32 cellular contexts compared by ENCODE assay signal in genomic region chr12:123764109-123764508, GRCh38. TPM values are rescaled to one million over a fixed set of nuclear protein-coding genes. Genes with fewer than 3 reads are reported as not detected.
"Had no signal": no experiment of that assay in that cellular context is flagged by ENCODE, and none has a peak within 500 bp of the region (broad histone marks: within the 10 kb centered on the region; RNA-seq: fewer than 3 reads in every experiment).

No MANE protein-coding gene starts in this region.

- H3K27ac Mint-ChIP-seq: activated CD4-positive, alpha-beta memory T cell treated with anti-CD3 and anti-CD28 coated beads for 36 hours; activated CD4-positive, alpha-beta T cell treated with anti-CD3 and anti-CD28 coated beads for 36 hours; activated CD4-positive, alpha-beta T cell treated with anti-CD3 and anti-CD28 coated beads, Interleukin-2, amount 10 ng/mL, durations not matched to agents 24 days and 14 days; activated CD8-positive, alpha-beta memory T cell treated with anti-CD3 and anti-CD28 coated beads, Interleukin-2, amount 10 ng/mL, durations not matched to agents 7 days and 5 days; activated CD8-positive, alpha-beta T cell treated with anti-CD3 and anti-CD28 coated beads, Interleukin-2, amount 10 ng/mL, durations not matched to agents 7 days and 5 days; activated naive CD4-positive, alpha-beta T cell treated with anti-CD3 and anti-CD28 coated beads for 36 hours; activated naive CD4-positive, alpha-beta T cell treated with anti-CD3 and anti-CD28 coated beads, Interleukin-2, amount 50 U/mL, for 24 hours; activated naive CD8-positive, alpha-beta T cell treated with anti-CD3 and anti-CD28 coated beads for 36 hours; activated naive CD8-positive, alpha-beta T cell treated with anti-CD3 and anti-CD28 coated beads, Interleukin-2, amount 50 U/mL, for 24 hours; activated T-helper 1 cell treated with anti-CD3 and anti-CD28 coated beads, Interleukin-12 subunit alpha, Interleukin-12 subunit beta, Interleukin-2, Interleukin-4 antibody, amounts not matched to agents 30 ng/mL and 10 ng/mL and 1 ng/mL, durations not matched to agents 14 hours and 24 hours and 36 hours; activated T-helper 2 cell treated with anti-CD3 and anti-CD28 coated beads, Interferon-gamma antibody, Interleukin-2, Interleukin-4, amounts not matched to agents 10 μg/mL and 5 μg/mL and 100 μg/mL, durations not matched to agents 14 hours and 24 hours and 36 hours; effector memory CD8-positive, alpha-beta T cell had no signal

- DNase-seq: activated CD4-positive, alpha-beta memory T cell treated with anti-CD3 and anti-CD28 coated beads for 36 hours; activated CD4-positive, alpha-beta T cell treated with anti-CD3 and anti-CD28 coated beads for 36 hours; activated CD4-positive, alpha-beta T cell treated with anti-CD3 and anti-CD28 coated beads, Interleukin-2, amount 10 ng/mL, durations not matched to agents 24 days and 14 days; activated CD4-positive, CD25-positive, alpha-beta regulatory T cell; activated CD4-positive, CD25-positive, alpha-beta regulatory T cell treated with anti-CD3 and anti-CD28 coated beads, Interleukin-2, amount 50 U/mL, for 72 hours; activated CD8-positive, alpha-beta memory T cell treated with anti-CD3 and anti-CD28 coated beads, Interleukin-2, amount 10 ng/mL, durations not matched to agents 7 days and 5 days; activated CD8-positive, alpha-beta memory T cell treated with anti-CD3 and anti-CD28 coated beads, Interleukin-2, amount 50 U/mL, for 4 hours; activated CD8-positive, alpha-beta T cell treated with anti-CD3 and anti-CD28 coated beads, Interleukin-2, amount 10 ng/mL, durations not matched to agents 7 days and 5 days; activated effector memory CD4-positive, alpha-beta T cell treated with anti-CD3 and anti-CD28 coated beads, Interleukin-2, amount 50 U/mL, for 16 hours; activated naive CD4-positive, alpha-beta T cell treated with anti-CD3 and anti-CD28 coated beads for 36 hours; activated naive CD8-positive, alpha-beta T cell treated with anti-CD3 and anti-CD28 coated beads for 36 hours; activated naive CD8-positive, alpha-beta T cell treated with anti-CD3 and anti-CD28 coated beads, Interleukin-2, amount 50 U/mL, for 24 hours; activated T-cell treated with anti-CD3 and anti-CD28 coated beads, Interleukin-2, amount 50 U/mL, for 1 hour; activated T-cell treated with anti-CD3 and anti-CD28 coated beads, Interleukin-2, amount 50 U/mL, for 48 hours; adrenal gland; amygdala; aorta; body of pancreas; caudate nucleus; cortex of kidney; dermis blood vessel endothelial cell; effector CD4-positive, alpha-beta T cell; effector memory CD8-positive, alpha-beta T cell; erythroblast; foreskin keratinocyte; gastrocnemius medialis; glutamatergic neuron; T-helper 2 cell had no signal

- H3K36me3 Mint-ChIP-seq: activated naive CD4-positive, alpha-beta T cell treated with anti-CD3 and anti-CD28 coated beads, Interleukin-2, amount 50 U/mL, for 24 hours; activated naive CD8-positive, alpha-beta T cell treated with anti-CD3 and anti-CD28 coated beads for 36 hours had no signal

- H3K27ac ChIP-seq: adrenal gland, body of pancreas, esophagus muscularis mucosa, foreskin keratinocyte, gastrocnemius medialis had no signal

- H3K4me3 Mint-ChIP-seq: activated CD4-positive, alpha-beta memory T cell treated with anti-CD3 and anti-CD28 coated beads for 36 hours; activated CD4-positive, alpha-beta T cell treated with anti-CD3 and anti-CD28 coated beads for 36 hours; activated CD4-positive, alpha-beta T cell treated with anti-CD3 and anti-CD28 coated beads, Interleukin-2, amount 10 ng/mL, durations not matched to agents 24 days and 14 days; activated CD8-positive, alpha-beta memory T cell treated with anti-CD3 and anti-CD28 coated beads, Interleukin-2, amount 10 ng/mL, durations not matched to agents 7 days and 5 days; activated CD8-positive, alpha-beta T cell treated with anti-CD3 and anti-CD28 coated beads, Interleukin-2, amount 10 ng/mL, durations not matched to agents 7 days and 5 days; activated naive CD4-positive, alpha-beta T cell treated with anti-CD3 and anti-CD28 coated beads for 36 hours; activated naive CD4-positive, alpha-beta T cell treated with anti-CD3 and anti-CD28 coated beads, Interleukin-2, amount 50 U/mL, for 24 hours; activated naive CD8-positive, alpha-beta T cell treated with anti-CD3 and anti-CD28 coated beads for 36 hours; activated naive CD8-positive, alpha-beta T cell treated with anti-CD3 and anti-CD28 coated beads, Interleukin-2, amount 50 U/mL, for 24 hours; effector memory CD8-positive, alpha-beta T cell had no signal

- H3K9me3 ChIP-seq: adrenal gland, body of pancreas, esophagus muscularis mucosa, gastrocnemius medialis had no signal

- H3K9me3 Mint-ChIP-seq: activated CD4-positive, alpha-beta memory T cell treated with anti-CD3 and anti-CD28 coated beads for 36 hours; activated CD4-positive, alpha-beta T cell treated with anti-CD3 and anti-CD28 coated beads, Interleukin-2, amount 10 ng/mL, durations not matched to agents 24 days and 14 days; activated naive CD4-positive, alpha-beta T cell treated with anti-CD3 and anti-CD28 coated beads for 36 hours; activated naive CD4-positive, alpha-beta T cell treated with anti-CD3 and anti-CD28 coated beads, Interleukin-2, amount 50 U/mL, for 24 hours; activated naive CD8-positive, alpha-beta T cell treated with anti-CD3 and anti-CD28 coated beads for 36 hours; activated naive CD8-positive, alpha-beta T cell treated with anti-CD3 and anti-CD28 coated beads, Interleukin-2, amount 50 U/mL, for 24 hours; activated T-helper 1 cell treated with anti-CD3 and anti-CD28 coated beads, Interleukin-12 subunit alpha, Interleukin-12 subunit beta, Interleukin-2, Interleukin-4 antibody, amounts not matched to agents 30 ng/mL and 10 ng/mL and 1 ng/mL, durations not matched to agents 14 hours and 24 hours and 36 hours; activated T-helper 2 cell treated with anti-CD3 and anti-CD28 coated beads, Interferon-gamma antibody, Interleukin-2, Interleukin-4, amounts not matched to agents 10 μg/mL and 5 μg/mL and 100 μg/mL, durations not matched to agents 14 hours and 24 hours and 36 hours; effector memory CD8-positive, alpha-beta T cell had no signal

- ATAC-seq: activated CD4-positive, alpha-beta T cell treated with anti-CD3 and anti-CD28 coated beads for 36 hours; activated CD8-positive, alpha-beta memory T cell treated with anti-CD3 and anti-CD28 coated beads, Interleukin-2, amount 10 ng/mL, durations not matched to agents 7 days and 5 days; activated CD8-positive, alpha-beta T cell treated with anti-CD3 and anti-CD28 coated beads, Interleukin-2, amount 10 ng/mL, durations not matched to agents 7 days and 5 days; activated naive CD8-positive, alpha-beta T cell treated with anti-CD3 and anti-CD28 coated beads, Interleukin-2, amount 50 U/mL, for 24 hours; body of pancreas; effector memory CD8-positive, alpha-beta T cell; gastrocnemius medialis had no signal

- H3K27me3 Mint-ChIP-seq: activated naive CD4-positive, alpha-beta T cell treated with anti-CD3 and anti-CD28 coated beads, Interleukin-2, amount 50 U/mL, for 24 hours had no signal

RNA-seq across cellular contexts. Expression of gene DNAH10, which starts 2.0 kb away (rescaled TPM):
- total RNA-seq: dermis blood vessel endothelial cell had no signal
